In the genomic region with DNA sequence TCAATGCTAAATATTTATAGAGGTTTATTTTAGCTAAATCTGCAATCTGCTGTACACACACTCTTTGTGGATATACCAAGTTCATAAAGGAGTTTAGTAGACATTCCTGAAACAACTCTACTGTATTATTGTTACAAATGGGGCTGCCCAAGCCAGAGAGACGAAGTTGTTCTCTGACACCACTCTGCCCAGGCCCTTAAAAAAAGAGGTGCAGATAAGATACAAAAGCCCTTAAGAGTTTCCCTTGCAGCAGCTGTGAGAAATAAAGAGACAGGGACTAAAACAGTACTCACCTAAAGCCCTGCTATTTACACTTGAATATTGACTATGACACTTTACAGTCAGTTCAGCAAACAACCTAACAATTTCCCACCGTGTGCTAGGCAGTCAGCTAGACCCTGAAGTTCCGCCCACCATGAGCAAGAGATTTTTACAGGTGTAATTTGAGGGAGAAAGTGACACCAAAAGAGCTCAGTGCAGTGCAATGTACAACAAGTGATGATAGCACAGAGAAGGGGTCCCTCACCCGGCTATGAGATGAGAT, we compare ENCODE assay signal across 15 cellular contexts.
"Had no signal": no experiment of that assay in that cellular context is flagged by ENCODE, and none has a peak within 500 bp of the region (broad histone marks: within the 10 kb centered on the region; RNA-seq: fewer than 3 reads in every experiment).

No MANE protein-coding gene starts in this region.

- H3K36me3 Mint-ChIP-seq: neural progenitor cell; stimulated activated effector memory CD8-positive, alpha-beta T cell treated with anti-CD3 and anti-CD28 coated beads, Interleukin-12 subunit alpha, Interleukin-12 subunit beta, amount 100 ng/mL, for 72 hours had no signal

- H3K27ac Mint-ChIP-seq: activated T-helper 17 cell treated with anti-CD3 and anti-CD28 coated beads, Interleukin-2, amount 50 U/mL, for 72 hours; mesothelial cell of epicardium; neural progenitor cell; stimulated activated effector memory CD8-positive, alpha-beta T cell treated with anti-CD3 and anti-CD28 coated beads, Interleukin-12 subunit alpha, Interleukin-12 subunit beta, amount 100 ng/mL, for 72 hours had no signal

- H3K4me1 ChIP-seq: lower lobe of right lung had no signal

- H3K4me3 Mint-ChIP-seq: activated T-helper 17 cell treated with anti-CD3 and anti-CD28 coated beads, Interleukin-2, amount 50 U/mL, for 72 hours; mesothelial cell of epicardium; neural progenitor cell; stimulated activated effector memory CD8-positive, alpha-beta T cell treated with anti-CD3 and anti-CD28 coated beads, Interleukin-12 subunit alpha, Interleukin-12 subunit beta, amount 100 ng/mL, for 72 hours had no signal

- H3K27ac ChIP-seq: brain microvascular endothelial cell, lower lobe of right lung, neural progenitor cell, ovary, thoracic aorta had no signal

- H3K4me3 ChIP-seq: lower lobe of right lung, neural progenitor cell, ovary, thoracic aorta had no signal

- H3K9me3 Mint-ChIP-seq: activated T-helper 17 cell treated with anti-CD3 and anti-CD28 coated beads, Interleukin-2, amount 50 U/mL, for 72 hours; mesothelial cell of epicardium; neural progenitor cell; stimulated activated effector memory CD8-positive, alpha-beta T cell treated with anti-CD3 and anti-CD28 coated beads, Interleukin-12 subunit alpha, Interleukin-12 subunit beta, amount 100 ng/mL, for 72 hours had no signal

- DNase-seq: activated CD4-positive, alpha-beta T cell treated with anti-CD3 and anti-CD28 coated beads for 1 hour; activated CD4-positive, alpha-beta T cell treated with anti-CD3 and anti-CD28 coated beads, Interleukin-2, amount 50 U/mL, for 48 hours; activated naive CD4-positive, alpha-beta T cell treated with Interleukin-2 at 50 U/mL for 16 hours; anterior cingulate cortex; brain microvascular endothelial cell; cerebellar nuclear complex; effector CD8-positive, alpha-beta T cell; lower lobe of right lung; ovary; T1000 had no signal

- H3K27me3 ChIP-seq: brain microvascular endothelial cell, neural progenitor cell, ovary had no signal

- H3K4me1 Mint-ChIP-seq: activated T-helper 17 cell treated with anti-CD3 and anti-CD28 coated beads, Interleukin-2, amount 50 U/mL, for 72 hours; neural progenitor cell; stimulated activated effector memory CD8-positive, alpha-beta T cell treated with anti-CD3 and anti-CD28 coated beads, Interleukin-12 subunit alpha, Interleukin-12 subunit beta, amount 100 ng/mL, for 72 hours had no signal

- H3K4me2 ChIP-seq: neural progenitor cell had no signal

- H3K9ac ChIP-seq: neural progenitor cell had no signal

- H3K36me3 ChIP-seq: brain microvascular endothelial cell, lower lobe of right lung, neural progenitor cell, ovary, thoracic aorta had no signal

- H3K9me3 ChIP-seq: lower lobe of right lung, ovary, thoracic aorta had no signal

- H2AFZ ChIP-seq: neural progenitor cell had no signal
